ENCODE assay signal across 1 cellular context in genomic region chr3:187430576-187430975, GRCh38.
TF ChIP-seq lines count a peak whose summit lies in the region.

No MANE protein-coding gene starts in this region.

TF ChIP-seq in HepG2, 621 proteins besides CTCF, POLR2A, EP300 and RAD21 (continued from another document):
- TF ChIP-seq ZNF280D (CRISPR knock-in tag; IDR thresholded peaks at IDR 0.05) (no peak), ZBTB46 (CRISPR knock-in tag; IDR thresholded peaks at IDR 0.05; ENCODE audit: borderline replicate concordance) (no peak), GPN1 (CRISPR knock-in tag; IDR thresholded peaks at IDR 0.05; ENCODE audit: borderline replicate concordance) (no peak), KDM1A (CRISPR knock-in tag; IDR thresholded peaks at IDR 0.05) (no peak), ZBTB3 (CRISPR knock-in tag; IDR thresholded peaks at IDR 0.05; ENCODE audit: borderline replicate concordance, low read depth) (no peak), JUND (CRISPR knock-in tag; IDR thresholded peaks at IDR 0.05) (no peak), SMAD1 (CRISPR knock-in tag; IDR thresholded peaks at IDR 0.05; ENCODE audit: borderline replicate concordance, low read depth) (no peak), IRX3 (CRISPR knock-in tag; IDR thresholded peaks at IDR 0.05; ENCODE audit: borderline replicate concordance, low read depth) (no peak), ZNF609 (CRISPR knock-in tag; IDR thresholded peaks at IDR 0.05; ENCODE audit: borderline replicate concordance) (no peak), ZNF574 (CRISPR knock-in tag; IDR thresholded peaks at IDR 0.05) (no peak), ARHGAP35 (CRISPR knock-in tag; IDR thresholded peaks at IDR 0.05; ENCODE audit: borderline replicate concordance) (no peak), E2F1 (CRISPR knock-in tag; IDR thresholded peaks at IDR 0.05) (no peak), SNAPC2 (CRISPR knock-in tag; IDR thresholded peaks at IDR 0.05) (no peak), POGK (CRISPR knock-in tag; conservative IDR thresholded peaks at IDR 0.05) (no peak), SETDB1 (CRISPR knock-in tag; IDR thresholded peaks at IDR 0.05; ENCODE audit: borderline replicate concordance) (no peak), ZNF232 (CRISPR knock-in tag; IDR thresholded peaks at IDR 0.05; ENCODE audit: borderline replicate concordance) (no peak), HNRNPL (IDR thresholded peaks at IDR 0.05; ENCODE audit: low read depth, low read length) (no peak)
TF ChIP-seq in HepG2: peak in this region for 0.
